In genomic region chr22:46078241-46079092, GRCh38 we compare ENCODE assay signal across 8 cellular contexts.
DNase-seq lines count a peak whose midpoint lies in the region; ATAC-seq and TF ChIP-seq lines count a peak whose summit lies in the region.

No MANE protein-coding gene starts in this region.

- H3K4me3 ChIP-seq in epithelial cell of proximal tubule (ENCODE audit: low read depth, low read length) = peak overlapping the region; percentile 65
- peak overlapping the region; percentile 80 for H3K4me3 ChIP-seq in osteoblast (ENCODE audit: insufficient read depth, low read length)

- peak; percentile 93 for DNase-seq in Caki2 (ENCODE audit: low read depth)
- peak; percentile 78 for DNase-seq in NCI-H2196 (lab: John Stamatoyannopoulos, UW; ENCODE audit: unreplicated experiment)
- DNase-seq in epithelial cell of proximal tubule (ENCODE audit: low read depth) = no peak
- peak; percentile 95 for DNase-seq in osteoblast (ENCODE audit: insufficient read length, low spot score, missing footprints)
- DNase-seq in stimulated activated CD4-positive, alpha-beta T cell treated with anti-CD3 and anti-CD28 coated beads, Interleukin-1b, Interleukin-23, amount 100 ng/mL, for 48 hours = no peak
- DNase-seq in NCI-H1417 treated with DMSO at 0.1 percent for 48 hours (lab: John Stamatoyannopoulos, UW) = no peak
- DNase-seq in NCI-H2171 treated with DMSO at 0.1 percent for 48 hours (lab: John Stamatoyannopoulos, UW) = no peak

- H3K4me1 ChIP-seq in osteoblast (ENCODE audit: insufficient read depth, low read length) = peaks cover 60% of the 10 kb centered on the region

- peak overlapping the region; percentile 94 for H3K4me2 ChIP-seq in osteoblast (ENCODE audit: insufficient read depth, low read length)

- no peak for TF ChIP-seq CTCF in epithelial cell of proximal tubule (conservative IDR thresholded peaks at IDR 0.05; ENCODE audit: low read depth, low read length)
- TF ChIP-seq CTCF in osteoblast (IDR thresholded peaks at IDR 0.05; ENCODE audit: extremely low read depth, low read depth, low read length) = no peak

- H3K27me3 ChIP-seq in osteoblast (ENCODE audit: insufficient read depth, low read length) = no peaks in the 10 kb centered on the region

- in situ Hi-C loops in Caki2 (cut with HindIII; ENCODE audit: low pct_unique_long_range_greater_than_20kb, low sequenced_read_pairs) = no loop called here

- H2AFZ ChIP-seq in osteoblast (ENCODE audit: low read length) = no peak overlapping the region

- peaks cover 100% of the 10 kb centered on the region for H3K79me2 ChIP-seq in osteoblast (ENCODE audit: insufficient read depth, low read length)

- ATAC-seq in GM18873 (IDR thresholded peaks at IDR 0.05; ENCODE audit: low FRiP score, unreplicated experiment) = no peak

- peaks cover 92% of the 10 kb centered on the region for H3K36me3 ChIP-seq in osteoblast (ENCODE audit: insufficient read depth, low read length)

- peaks cover 80% of the 10 kb centered on the region for H4K20me1 ChIP-seq in osteoblast (ENCODE audit: insufficient read depth, low read length)

- peak overlapping the region; percentile 96 for H3K27ac ChIP-seq in osteoblast (ENCODE audit: low read depth, low read length)

- H3K9me3 ChIP-seq in osteoblast (ENCODE audit: low read depth, low read length) = no peaks in the 10 kb centered on the region

Comparison
In these comparisons a context has a peak if more than half of its experiments do, and no peak if none do; other contexts are left out.
1. DNase-seq: peak in Caki2 (single experiment), NCI-H2196 (single experiment) and osteoblast (single experiment); none in epithelial cell of proximal tubule (single experiment), stimulated activated CD4-positive, alpha-beta T cell treated with anti-CD3 and anti-CD28 coated beads, Interleukin-1b, Interleukin-23, amount 100 ng/mL, for 48 hours (single experiment), NCI-H1417 treated with DMSO at 0.1 percent for 48 hours (single experiment) and NCI-H2171 treated with DMSO at 0.1 percent for 48 hours (single experiment).